1 cellular context compared by ENCODE assay signal in genomic region chr19:5978606-5979552, GRCh38.
TF ChIP-seq lines count a peak whose summit lies in the region.

No MANE protein-coding gene starts in this region.

TF ChIP-seq in IMR-90, 13 proteins besides CTCF, POLR2A, EP300 and RAD21 (continued from another document):
- TF ChIP-seq, protein P1, sequence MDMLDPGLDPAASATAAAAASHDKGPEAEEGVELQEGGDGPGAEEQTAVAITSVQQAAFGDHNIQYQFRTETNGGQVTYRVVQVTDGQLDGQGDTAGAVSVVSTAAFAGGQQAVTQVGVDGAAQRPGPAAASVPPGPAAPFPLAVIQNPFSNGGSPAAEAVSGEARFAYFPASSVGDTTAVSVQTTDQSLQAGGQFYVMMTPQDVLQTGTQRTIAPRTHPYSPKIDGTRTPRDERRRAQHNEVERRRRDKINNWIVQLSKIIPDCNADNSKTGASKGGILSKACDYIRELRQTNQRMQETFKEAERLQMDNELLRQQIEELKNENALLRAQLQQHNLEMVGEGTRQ (IDR thresholded peaks at IDR 0.05; ENCODE audit: low read depth, low read length), result no peak
- TF ChIP-seq RCOR1 (IDR thresholded peaks at IDR 0.05; ENCODE audit: insufficient replicate concordance, low read length) (no peak), MAFK (IDR thresholded peaks at IDR 0.05; ENCODE audit: low read depth, low read length) (no peak), MXI1 (IDR thresholded peaks at IDR 0.05; ENCODE audit: borderline replicate concordance, low read depth, low read length) (no peak), NFE2L2 (IDR thresholded peaks at IDR 0.05; ENCODE audit: low read depth, low read length) (no peak), BHLHE40 (IDR thresholded peaks at IDR 0.05; ENCODE audit: low read depth, low read length) (no peak), RFX5 (IDR thresholded peaks at IDR 0.05; ENCODE audit: low read depth, low read length) (no peak), MAZ (IDR thresholded peaks at IDR 0.05; ENCODE audit: borderline replicate concordance, low read depth, low read length) (no peak), CHD1 (IDR thresholded peaks at IDR 0.05; ENCODE audit: low read depth, low read length) (no peak), CEBPB (IDR thresholded peaks at IDR 0.05; ENCODE audit: low read depth, low read length) (no peak), FOS (IDR thresholded peaks at IDR 0.05; ENCODE audit: low read depth, low read length) (no peak)
- TF ChIP-seq, protein P2, sequence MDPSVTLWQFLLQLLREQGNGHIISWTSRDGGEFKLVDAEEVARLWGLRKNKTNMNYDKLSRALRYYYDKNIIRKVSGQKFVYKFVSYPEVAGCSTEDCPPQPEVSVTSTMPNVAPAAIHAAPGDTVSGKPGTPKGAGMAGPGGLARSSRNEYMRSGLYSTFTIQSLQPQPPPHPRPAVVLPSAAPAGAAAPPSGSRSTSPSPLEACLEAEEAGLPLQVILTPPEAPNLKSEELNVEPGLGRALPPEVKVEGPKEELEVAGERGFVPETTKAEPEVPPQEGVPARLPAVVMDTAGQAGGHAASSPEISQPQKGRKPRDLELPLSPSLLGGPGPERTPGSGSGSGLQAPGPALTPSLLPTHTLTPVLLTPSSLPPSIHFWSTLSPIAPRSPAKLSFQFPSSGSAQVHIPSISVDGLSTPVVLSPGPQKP (IDR thresholded peaks at IDR 0.05; ENCODE audit: borderline replicate concordance, low read depth, low read length), result no peak
TF ChIP-seq in IMR-90: peak in this region for 0.
